ENCODE assay signal across 9 cellular contexts in genomic region chr6:786946-787763, GRCh38.
DNase-seq lines count a peak whose midpoint lies in the region; ATAC-seq, FAIRE-seq and TF ChIP-seq lines count a peak whose summit lies in the region.
"Had no signal": no experiment of that assay in that cellular context is flagged by ENCODE, and none has a peak within 500 bp of the region (broad histone marks: within the 10 kb centered on the region; RNA-seq: fewer than 3 reads in every experiment).

No MANE protein-coding gene starts in this region.

- peaks cover 22% of the 10 kb centered on the region for H3K9me3 Mint-ChIP-seq in activated naive CD8-positive, alpha-beta T cell treated with anti-CD3 and anti-CD28 coated beads, Interleukin-2, amount 50 U/mL, for 24 hours
- peaks cover 3% of the 10 kb centered on the region for H3K9me3 Mint-ChIP-seq in activated CD8-positive, alpha-beta memory T cell treated with anti-CD3 and anti-CD28 coated beads, Interleukin-2, amount 10 ng/mL, durations not matched to agents 7 days and 5 days (ENCODE audit: low read depth)
- H3K9me3 Mint-ChIP-seq: activated naive CD4-positive, alpha-beta T cell treated with anti-CD3 and anti-CD28 coated beads, Interleukin-2, amount 50 U/mL, for 24 hours had no signal

- H2BK12ac ChIP-seq in mesenchymal stem cell (ENCODE audit: low read length in 2 of 2) (no peak overlapping the region), neuronal stem cell (ENCODE audit: low read length) (no peak overlapping the region)

- H2BK15ac ChIP-seq in mesenchymal stem cell (ENCODE audit: low read depth, poor library complexity, severe bottlenecking) (no peak overlapping the region), neuronal stem cell (ENCODE audit: low read length) (no peak overlapping the region)

- H3K36me3 ChIP-seq in mesenchymal stem cell (ENCODE audit: control insufficient read depth in 1 of 2, insufficient read depth in 2 of 2, low read depth in 1 of 2, low read length in 2 of 2) (no peaks in the 10 kb centered on the region), neuronal stem cell (replicated peaks in 1 of 2; ENCODE audit: control insufficient read depth in 2 of 2, insufficient read depth in 2 of 2, low read length in 2 of 2) (no peaks in the 10 kb centered on the region), MG63 (no peaks in the 10 kb centered on the region)

- H3K36me3 Mint-ChIP-seq in activated naive CD8-positive, alpha-beta T cell treated with anti-CD3 and anti-CD28 coated beads, Interleukin-2, amount 50 U/mL, for 24 hours (ENCODE audit: low read depth), result peaks cover 6% of the 10 kb centered on the region
- H3K36me3 Mint-ChIP-seq in activated CD8-positive, alpha-beta memory T cell treated with anti-CD3 and anti-CD28 coated beads, Interleukin-2, amount 10 ng/mL, durations not matched to agents 7 days and 5 days, result peaks cover 2% of the 10 kb centered on the region

- no peak overlapping the region for H3K4me2 ChIP-seq in mesenchymal stem cell (ENCODE audit: low read length, poor library complexity, severe bottlenecking)
- H3K4me2 ChIP-seq in neuronal stem cell (ENCODE audit: insufficient read depth, low read length, poor library complexity, severe bottlenecking), result no peak overlapping the region

- H3K9ac ChIP-seq in mesenchymal stem cell (ENCODE audit: low read length) (no peak overlapping the region), neuronal stem cell (ENCODE audit: low read depth, low read length, poor library complexity) (no peak overlapping the region)

- H3K27ac Mint-ChIP-seq in activated naive CD8-positive, alpha-beta T cell treated with anti-CD3 and anti-CD28 coated beads, Interleukin-2, amount 50 U/mL, for 24 hours, result peak overlapping the region; percentile 91
- no peak overlapping the region for H3K27ac Mint-ChIP-seq in activated CD8-positive, alpha-beta memory T cell treated with anti-CD3 and anti-CD28 coated beads, Interleukin-2, amount 10 ng/mL, durations not matched to agents 7 days and 5 days

- H3K4me3 Mint-ChIP-seq in activated naive CD8-positive, alpha-beta T cell treated with anti-CD3 and anti-CD28 coated beads, Interleukin-2, amount 50 U/mL, for 24 hours, result no peak overlapping the region
- H3K4me3 Mint-ChIP-seq in activated CD8-positive, alpha-beta memory T cell treated with anti-CD3 and anti-CD28 coated beads, Interleukin-2, amount 10 ng/mL, durations not matched to agents 7 days and 5 days, result no peak overlapping the region

- H3K27me3 Mint-ChIP-seq in activated naive CD8-positive, alpha-beta T cell treated with anti-CD3 and anti-CD28 coated beads, Interleukin-2, amount 50 U/mL, for 24 hours, result peaks cover 9% of the 10 kb centered on the region
- peaks cover 31% of the 10 kb centered on the region for H3K27me3 Mint-ChIP-seq in activated CD8-positive, alpha-beta memory T cell treated with anti-CD3 and anti-CD28 coated beads, Interleukin-2, amount 10 ng/mL, durations not matched to agents 7 days and 5 days

- no peak overlapping the region for H2AFZ ChIP-seq in mesenchymal stem cell (ENCODE audit: low read depth, low read length)
- H2AFZ ChIP-seq in neuronal stem cell (ENCODE audit: low read length), result no peak overlapping the region

- DNase-seq in D721Med (ENCODE audit: insufficient read length, low spot score) (no peak), HFF-Myc (ENCODE audit: extremely low read depth, low read depth) (no peak), mesenchymal stem cell (peak; percentile 27), NCI-H2196 treated with DMSO at 0.1 percent for 48 hours (lab: John Stamatoyannopoulos, UW; ENCODE audit: unreplicated experiment) (no peak), neuronal stem cell (ENCODE audit: low spot score) (no peak), MG63 (no peak)
- no peak for DNase-seq in activated naive CD8-positive, alpha-beta T cell treated with anti-CD3 and anti-CD28 coated beads, Interleukin-2, amount 50 U/mL, for 24 hours
- DNase-seq in activated CD8-positive, alpha-beta memory T cell treated with anti-CD3 and anti-CD28 coated beads, Interleukin-2, amount 10 ng/mL, durations not matched to agents 7 days and 5 days, result no peak

- WGBS in mesenchymal stem cell, result 73% methylated on average over 7 of the region's 12 CpGs
- WGBS in neuronal stem cell (ENCODE audit: extremely low coverage in 2 of 2, insufficient read length in 2 of 2, insufficient replicate concordance in 1 of 2), 2 donors, result no CpG with 5 or more reads among the region's 12 CpGs

- H2BK120ac ChIP-seq in mesenchymal stem cell (ENCODE audit: low read depth, low read length) (no peak overlapping the region), neuronal stem cell (ENCODE audit: low read depth, low read length) (no peak overlapping the region)

- H3K18ac ChIP-seq in mesenchymal stem cell (ENCODE audit: low read depth in 1 of 2, low read length in 2 of 2) (no peak overlapping the region), neuronal stem cell (ENCODE audit: low read length) (no peak overlapping the region)

- H3K14ac ChIP-seq in mesenchymal stem cell (ENCODE audit: low read length in 2 of 2) (no peak overlapping the region), neuronal stem cell (ENCODE audit: low read length) (no peak overlapping the region)

- H3K27ac ChIP-seq in mesenchymal stem cell (ENCODE audit: low read length, poor library complexity, severe bottlenecking), result no peak overlapping the region
- no peak overlapping the region for H3K27ac ChIP-seq in neuronal stem cell (replicated peaks; ENCODE audit: low read length)

- H4K8ac ChIP-seq in mesenchymal stem cell (ENCODE audit: low read length) (no peak overlapping the region), neuronal stem cell (ENCODE audit: low read depth, low read length) (no peak overlapping the region)

- no peak overlapping the region for H3K4me3 ChIP-seq in HFF-Myc (replicated peaks; ENCODE audit: low read depth, low read length)
- no peak overlapping the region for H3K4me3 ChIP-seq in mesenchymal stem cell (ENCODE audit: insufficient read depth in 1 of 2, low read depth in 1 of 2, low read length in 2 of 2)
- no peak overlapping the region for H3K4me3 ChIP-seq in neuronal stem cell (ENCODE audit: low read length in 2 of 2)
- no peak overlapping the region for H3K4me3 ChIP-seq in MG63

- H3K4ac ChIP-seq in mesenchymal stem cell (ENCODE audit: low read depth in 1 of 2, low read length in 2 of 2) (no peak overlapping the region), neuronal stem cell (ENCODE audit: low read length) (no peak overlapping the region)

- H3K4me1 ChIP-seq in mesenchymal stem cell (ENCODE audit: control insufficient read depth, insufficient read depth, low read depth, low read length) (no peaks in the 10 kb centered on the region), neuronal stem cell (ENCODE audit: control insufficient read depth in 2 of 2, insufficient read depth in 1 of 2, low read depth in 1 of 2, low read length in 2 of 2) (no peaks in the 10 kb centered on the region)

- peaks cover 0 to 30% of the 10 kb centered on the region in 2 experiments for H3K27me3 ChIP-seq in mesenchymal stem cell (ENCODE audit: control insufficient read depth in 1 of 2, insufficient read depth in 1 of 2, low read length in 2 of 2)
- H3K27me3 ChIP-seq in neuronal stem cell (ENCODE audit: control insufficient read depth in 3 of 3, insufficient read depth in 3 of 3, low read depth in 1 of 3, low read length in 3 of 3), result no peaks in the 10 kb centered on the region
- H3K27me3 ChIP-seq in MG63, result no peaks in the 10 kb centered on the region

- H3K23ac ChIP-seq in mesenchymal stem cell (ENCODE audit: low read length in 2 of 2), result no peak overlapping the region
- H3K23ac ChIP-seq in neuronal stem cell (ENCODE audit: low read depth, low read length, poor library complexity), result no peak overlapping the region

- H2AK5ac ChIP-seq in mesenchymal stem cell (ENCODE audit: low read length, severe bottlenecking) (no peak overlapping the region), neuronal stem cell (ENCODE audit: low read depth, low read length) (no peak overlapping the region)

- FAIRE-seq in D721Med (lab: Jason Lieb, UNC), result no peak

- no peaks in the 10 kb centered on the region for H3K9me3 ChIP-seq in mesenchymal stem cell (ENCODE audit: control insufficient read depth, low read length)
- H3K9me3 ChIP-seq in neuronal stem cell (replicated peaks in 1 of 2; ENCODE audit: control insufficient read depth in 2 of 2, insufficient read depth in 1 of 2, low read depth in 1 of 2, low read length in 2 of 2), result no peaks in the 10 kb centered on the region
- H3K9me3 ChIP-seq in MG63, result no peaks in the 10 kb centered on the region

- H2BK5ac ChIP-seq in mesenchymal stem cell (ENCODE audit: low read depth, low read length, poor library complexity, severe bottlenecking) (no peak overlapping the region), neuronal stem cell (ENCODE audit: low read length) (no peak overlapping the region)

- peak; percentile 56 for TF ChIP-seq CTCF in D721Med (IDR thresholded peaks at IDR 0.05; ENCODE audit: insufficient read depth, missing control alignments)
- peak; percentile 52 for TF ChIP-seq CTCF in HFF-Myc (IDR thresholded peaks at IDR 0.05; ENCODE audit: low read depth, low read length, missing control alignments)

- peak; percentile 35 for ATAC-seq in activated naive CD8-positive, alpha-beta T cell treated with anti-CD3 and anti-CD28 coated beads, Interleukin-2, amount 50 U/mL, for 24 hours
- no peak for ATAC-seq in activated CD8-positive, alpha-beta memory T cell treated with anti-CD3 and anti-CD28 coated beads, Interleukin-2, amount 10 ng/mL, durations not matched to agents 7 days and 5 days

- CTCF ChIA-PET in activated CD8-positive, alpha-beta memory T cell treated with anti-CD3 and anti-CD28 coated beads, Interleukin-2, amount 10 ng/mL, durations not matched to agents 7 days and 5 days (lab: Charles Lee), result interaction anchor here (0.9 to 2.4 kb wide), 6 partner anchors 9 to 194 kb away, joined by 3 to 10 read pairs (median 4); no protein-coding TSS in a partner anchor

- H4K91ac ChIP-seq in mesenchymal stem cell (ENCODE audit: low read length) (no peak overlapping the region), neuronal stem cell (ENCODE audit: low read depth, low read length, poor library complexity) (no peak overlapping the region)

- H3K79me1 ChIP-seq in mesenchymal stem cell (replicated peaks; ENCODE audit: low read length, poor library complexity, severe bottlenecking) (no peaks in the 10 kb centered on the region), neuronal stem cell (ENCODE audit: low read depth, low read length) (no peaks in the 10 kb centered on the region)

- H3K4me1 Mint-ChIP-seq in activated naive CD8-positive, alpha-beta T cell treated with anti-CD3 and anti-CD28 coated beads, Interleukin-2, amount 50 U/mL, for 24 hours, result peaks cover 35% of the 10 kb centered on the region
- H3K4me1 Mint-ChIP-seq in activated CD8-positive, alpha-beta memory T cell treated with anti-CD3 and anti-CD28 coated beads, Interleukin-2, amount 10 ng/mL, durations not matched to agents 7 days and 5 days, result peaks cover 17% of the 10 kb centered on the region
